Comparison of ENCODE assay signal across 16 cellular contexts in the genomic region with DNA sequence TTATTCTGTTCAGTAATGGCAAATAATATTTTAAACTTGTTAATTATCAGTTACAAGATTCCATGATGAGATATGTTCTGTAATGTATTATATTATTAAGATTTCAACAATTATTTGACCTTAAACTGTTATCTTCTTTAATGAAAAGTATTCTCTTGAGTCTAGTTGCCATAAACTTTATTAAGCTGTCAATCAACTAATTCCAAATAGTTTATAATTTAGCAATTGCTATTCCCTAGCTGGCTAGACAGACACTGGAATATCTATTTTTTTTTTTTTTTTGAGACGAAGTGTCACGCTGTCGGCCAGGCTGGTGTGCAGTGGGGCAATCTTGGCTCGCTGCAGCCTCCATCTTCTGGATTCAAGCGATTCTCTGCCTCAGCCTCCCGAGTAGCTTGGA. TPM values are rescaled to one million over a fixed set of nuclear protein-coding genes. Genes with fewer than 3 reads are reported as not detected.
DNase-seq lines count a peak whose midpoint lies in the region; ATAC-seq, FAIRE-seq and TF ChIP-seq lines count a peak whose summit lies in the region.
"Had no signal": no experiment of that assay in that cellular context is flagged by ENCODE, and none has a peak within 500 bp of the region (broad histone marks: within the 10 kb centered on the region; RNA-seq: fewer than 3 reads in every experiment).

No MANE protein-coding gene starts in this region.

- H3K9me3 ChIP-seq in DND-41 (ENCODE audit: insufficient read depth, low read length, severe bottlenecking) (no peaks in the 10 kb centered on the region), GM12878 (replicated peaks; ENCODE audit: control insufficient read depth, insufficient read depth, low read length) (no peaks in the 10 kb centered on the region), heart right ventricle (no peaks in the 10 kb centered on the region)
- H3K9me3 ChIP-seq: A549, BE2C, Caco-2 had no signal

- 98% methylated on average over 6 of the region's 6 CpGs for WGBS in GM12878 (ENCODE audit: insufficient coverage, insufficient replicate concordance, low lambda C conversion rate, missing lambda C conversion rate)
- 81 to 82% methylated on average over 6 of the region's 6 CpGs for WGBS in heart right ventricle, 2 donors

- H3K27ac ChIP-seq in DND-41 (ENCODE audit: low read length) = no peak overlapping the region
- no peak overlapping the region for H3K27ac ChIP-seq in GM12878 (ENCODE audit: control insufficient read depth, insufficient read depth)
- no peak overlapping the region for H3K27ac ChIP-seq in heart right ventricle

- no peak overlapping the region for H3K4me3 ChIP-seq in DND-41 (ENCODE audit: low read depth in 1 of 2, low read length in 2 of 2)
- no peak overlapping the region for H3K4me3 ChIP-seq in GM12878
- H3K4me3 ChIP-seq in heart right ventricle = no peak overlapping the region
- H3K4me3 ChIP-seq: A549, GM23338 had no signal

- SMC1A ChIA-PET in GM12878 (lab: Charles Lee; ENCODE audit: uncharacterized antibody, unreplicated experiment) = interaction anchor here (0.8 to 3.2 kb wide), 4 partner anchors 11 to 14 kb away, joined by 3 to 20 read pairs (median 6); no protein-coding TSS in a partner anchor

- in situ Hi-C loops in GM12878 (cut with MboI) = no loop called here

- FAIRE-seq in GM12878 (lab: Jason Lieb, UNC) (no peak), islet of Langerhans (lab: Jason Lieb, UNC) (peak; percentile 78)
- FAIRE-seq: A549, GM12891 had no signal

- H3K36me3 ChIP-seq in DND-41 (ENCODE audit: insufficient read depth, low read length) = peaks cover 7% of the 10 kb centered on the region
- H3K36me3 ChIP-seq in GM12878 (ENCODE audit: control insufficient read depth in 2 of 2, insufficient read depth in 2 of 2, low read length in 1 of 2) = 0 out of 4 replicates have a peak, but pooled peaks cover 0 to 3% of the 10 kb centered on the region in 2 experiments
- H3K36me3 ChIP-seq in heart right ventricle = peaks cover 0 to 10% (median 0%) of the 10 kb centered on the region in 9 donors
- H3K36me3 ChIP-seq: BE2C had no signal

- peak overlapping the region; percentile 22; the same call in 1 of the 2 replicates for H3K4me2 ChIP-seq in DND-41 (ENCODE audit: insufficient read depth, low read length)
- 0 out of 2 replicates have a peak overlapping the region, but pooled peaks have one; percentile 8 for H3K4me2 ChIP-seq in GM12878 (ENCODE audit: control insufficient read depth, insufficient read depth)
- H3K4me2 ChIP-seq: GM23338 had no signal

- ATAC-seq in DND-41 (ENCODE audit: insufficient read depth, low read depth) (no peak), GM12878 (no peak), heart right ventricle (no peak)
- ATAC-seq in activated T-cell treated with anti-CD3 and anti-CD28 coated beads, Interleukin-2, amount 50 U/mL, for 72 hours (replicated peaks in 1 of 2) = no peak
- ATAC-seq in stimulated activated effector memory CD8-positive, alpha-beta T cell treated with anti-CD3 and anti-CD28 coated beads, Interleukin-12 subunit alpha, Interleukin-12 subunit beta, amount 100 ng/mL, for 72 hours = no peak
- ATAC-seq: A549, GM23338 had no signal

- H3K27me3 ChIP-seq in DND-41 (ENCODE audit: insufficient read depth, low read length, poor library complexity) = no peaks in the 10 kb centered on the region
- no peaks in the 10 kb centered on the region for H3K27me3 ChIP-seq in GM12878 (replicated peaks in 1 of 2; ENCODE audit: control insufficient read depth in 2 of 2, insufficient read depth in 2 of 2, low read length in 1 of 2)
- no peaks in the 10 kb centered on the region for H3K27me3 ChIP-seq in heart right ventricle
- H3K27me3 ChIP-seq: BE2C had no signal

- no peak for TF ChIP-seq POLR2A in GM12878 (IDR thresholded peaks at IDR 0.05; ENCODE audit: low read depth, low read length)

- TF ChIP-seq EP300 in GM12878 (IDR thresholded peaks at IDR 0.05; ENCODE audit: borderline replicate concordance in 1 of 2, control insufficient read depth in 1 of 2, low read depth in 2 of 2, low read length in 2 of 2) = no peak

- no peak for TF ChIP-seq RAD21 in GM12878 (IDR thresholded peaks at IDR 0.05; ENCODE audit: insufficient read depth, low read depth, low read length)

- H3K9me3 Mint-ChIP-seq in activated T-cell treated with anti-CD3 and anti-CD28 coated beads, Interleukin-2, amount 50 U/mL, for 72 hours = no peaks in the 10 kb centered on the region
- H3K9me3 Mint-ChIP-seq in stimulated activated effector memory CD8-positive, alpha-beta T cell treated with anti-CD3 and anti-CD28 coated beads, Interleukin-12 subunit alpha, Interleukin-12 subunit beta, amount 100 ng/mL, for 72 hours = no peaks in the 10 kb centered on the region
- H3K9me3 Mint-ChIP-seq: CD8-positive, alpha-beta memory T cell; GM23338 had no signal

- RAD21 ChIA-PET in GM12878 (lab: Charles Lee; ENCODE audit: unreplicated experiment) = interaction anchor here (0.9 kb wide), 1 partner anchor 14 kb away, joined by 3 read pairs; no protein-coding TSS in a partner anchor

- POLR2A ChIA-PET in GM12878 (lab: Charles Lee) = interaction anchor here (1.3 to 1.4 kb wide), 2 partner anchors 14 to 100 kb away, joined by 3 to 5 read pairs; a partner anchor contains a TSS

- peaks cover 0 to 5% of the 10 kb centered on the region in 2 donors for H3K36me3 Mint-ChIP-seq in activated T-cell treated with anti-CD3 and anti-CD28 coated beads, Interleukin-2, amount 50 U/mL, for 72 hours (ENCODE audit: insufficient read depth in 2 of 2)
- H3K36me3 Mint-ChIP-seq in stimulated activated effector memory CD8-positive, alpha-beta T cell treated with anti-CD3 and anti-CD28 coated beads, Interleukin-12 subunit alpha, Interleukin-12 subunit beta, amount 100 ng/mL, for 72 hours = peaks cover 52% of the 10 kb centered on the region

- CTCF ChIA-PET in GM12878 (lab: Yijun Ruan, JAX) = interaction anchor here (1.2 to 2.6 kb wide), 4 partner anchors 13 to 159 kb away, joined by 3 to 14 read pairs (median 8); a partner anchor contains a TSS

- DNase-seq in DND-41 (no peak), GM12878 (ENCODE audit: low read depth, low spot score) (no peak), MV-4-11 (lab: John Stamatoyannopoulos, UW) (no peak), heart right ventricle (no peak)
- DNase-seq in activated T-cell treated with anti-CD3 and anti-CD28 coated beads, Interleukin-2, amount 50 U/mL, for 72 hours = no peak
- DNase-seq in stimulated activated effector memory CD8-positive, alpha-beta T cell treated with anti-CD3 and anti-CD28 coated beads, Interleukin-12 subunit alpha, Interleukin-12 subunit beta, amount 100 ng/mL, for 72 hours (ENCODE audit: low spot score in 2 of 2) = no peak
- DNase-seq: BE2C; Caco-2; CD8-positive, alpha-beta memory T cell; DMS53; H7; IMR-90 had no signal

- H3K4me3 Mint-ChIP-seq in activated T-cell treated with anti-CD3 and anti-CD28 coated beads, Interleukin-2, amount 50 U/mL, for 72 hours = no peak overlapping the region
- H3K4me3 Mint-ChIP-seq in stimulated activated effector memory CD8-positive, alpha-beta T cell treated with anti-CD3 and anti-CD28 coated beads, Interleukin-12 subunit alpha, Interleukin-12 subunit beta, amount 100 ng/mL, for 72 hours = no peak overlapping the region
- H3K4me3 Mint-ChIP-seq: CD8-positive, alpha-beta memory T cell; GM23338 had no signal

- no peaks in the 10 kb centered on the region for H3K27me3 Mint-ChIP-seq in activated T-cell treated with anti-CD3 and anti-CD28 coated beads, Interleukin-2, amount 50 U/mL, for 72 hours (ENCODE audit: low read depth)
- H3K27me3 Mint-ChIP-seq: CD8-positive, alpha-beta memory T cell had no signal

- BruUV-seq in GM12878 (replicated peaks; lab: Mats Ljungman, UMichigan) = no TSS peak

- H4K20me1 ChIP-seq in DND-41 (ENCODE audit: insufficient read depth, low read length) (peaks cover 12% of the 10 kb centered on the region; the same call in 1 of the 2 replicates), GM12878 (ENCODE audit: control insufficient read depth, insufficient read depth) (no peaks in the 10 kb centered on the region)

- H2AFZ ChIP-seq in DND-41 (ENCODE audit: low read depth, low read length) = no peak overlapping the region
- H2AFZ ChIP-seq in GM12878 (ENCODE audit: control insufficient read depth, low read depth, low read length) = no peak overlapping the region
- H2AFZ ChIP-seq: GM23338 had no signal

- intact Hi-C loops in GM12878 (cut with micrococcal nuclease; ENCODE audit: unreplicated experiment) (loop anchor here (10.0 kb wide), 1 partner anchor 97 kb away; a partner anchor contains a TSS), heart right ventricle (cut with DNase I) (loop anchor here in 2 of 10 donors (10.0 kb wide), 1 partner anchor 143 kb away; a partner anchor contains a TSS)

- TF ChIP-seq CTCF in DND-41 (IDR thresholded peaks at IDR 0.05; ENCODE audit: borderline replicate concordance, extremely low read depth, low read length, poor library complexity, severe bottlenecking) = no peak
- TF ChIP-seq CTCF in GM12878 (IDR thresholded peaks at IDR 0.05 in 2 of 3, conservative IDR thresholded peaks at IDR 0.05 in 1 of 3; ENCODE audit: control insufficient read depth in 2 of 3, extremely low read depth in 1 of 3, insufficient read depth in 1 of 3, low read depth in 3 of 3, low read length in 3 of 3) = no peak
- no peak for TF ChIP-seq CTCF in heart right ventricle (IDR thresholded peaks at IDR 0.05)

- H3K9ac ChIP-seq in DND-41 (ENCODE audit: low read depth, low read length) = no peak overlapping the region
- no peak overlapping the region for H3K9ac ChIP-seq in GM12878 (ENCODE audit: control insufficient read depth, insufficient read depth, low read length)

- peaks cover 40% of the 10 kb centered on the region for H3K4me1 ChIP-seq in DND-41 (ENCODE audit: insufficient read depth, low read length)
- H3K4me1 ChIP-seq in GM12878 (ENCODE audit: control insufficient read depth, insufficient read depth, low read length) = peaks cover 3% of the 10 kb centered on the region; the same call in 1 of the 2 replicates
- H3K4me1 ChIP-seq in heart right ventricle = peaks cover 0 to 56% (median 36%) of the 10 kb centered on the region in 9 donors
- H3K4me1 ChIP-seq: BE2C, Caco-2 had no signal

- H3K79me2 ChIP-seq in DND-41 (ENCODE audit: insufficient read depth, low read length) (peaks cover 89% of the 10 kb centered on the region), GM12878 (ENCODE audit: control insufficient read depth, insufficient read depth, low read length) (peaks cover 51% of the 10 kb centered on the region)

- no peak overlapping the region for H3K27ac Mint-ChIP-seq in activated T-cell treated with anti-CD3 and anti-CD28 coated beads, Interleukin-2, amount 50 U/mL, for 72 hours
- no peak overlapping the region for H3K27ac Mint-ChIP-seq in stimulated activated effector memory CD8-positive, alpha-beta T cell treated with anti-CD3 and anti-CD28 coated beads, Interleukin-12 subunit alpha, Interleukin-12 subunit beta, amount 100 ng/mL, for 72 hours
- H3K27ac Mint-ChIP-seq: GM23338 had no signal

- H3K4me1 Mint-ChIP-seq in activated T-cell treated with anti-CD3 and anti-CD28 coated beads, Interleukin-2, amount 50 U/mL, for 72 hours (ENCODE audit: low read depth) = peaks cover 29% of the 10 kb centered on the region
- peaks cover 16% of the 10 kb centered on the region for H3K4me1 Mint-ChIP-seq in stimulated activated effector memory CD8-positive, alpha-beta T cell treated with anti-CD3 and anti-CD28 coated beads, Interleukin-12 subunit alpha, Interleukin-12 subunit beta, amount 100 ng/mL, for 72 hours

RNA-seq across cellular contexts. Expression of a gene that starts 3.8 kb away (rescaled TPM):
- total RNA-seq in GM12878 (2013; cell fraction: nucleolus; rRNA removed) = 32.2 and 35.1 TPM in 2 replicates
- 79.8 and 100 TPM in 2 replicates for total RNA-seq in GM12878 (2014; rRNA removed)
- total RNA-seq in GM12878 (2014; rRNA removed; fragmentation: Illumina TruSeq; extraction: Trizol) = 122 and 130 TPM in 2 replicates
- total RNA-seq in GM12878 (2021) = 112 and 116 TPM in 2 replicates
- 32.7 TPM for polyA plus RNA-seq in GM12878 (2011; ENCODE audit: low read depth)
- 79.2 and 141 TPM in 2 replicates for polyA plus RNA-seq in GM12878 (2011; rRNA removed)
- 17.0 and 17.7 TPM in 2 replicates for polyA plus RNA-seq in GM12878 (2011; cell fraction: cytosol; rRNA removed)
- 13.4 and 18.2 TPM in 2 replicates for polyA plus RNA-seq in GM12878 (2011; cell fraction: nucleus; rRNA removed)
- polyA plus RNA-seq in GM12878 (2012) = 79.3 and 85.2 TPM in 2 replicates
- 126 and 161 TPM in 2 replicates for polyA plus RNA-seq in GM12878 (2014; fragmentation: Illumina TruSeq; extraction: Trizol)
- polyA plus RNA-seq in GM12878 (2014; fragmentation: Nextera tagmentation; extraction: Ambion mirVana) = 10 to 100 TPM; 43.7 to 61.0 TPM
- polyA plus RNA-seq in GM12878 (2014; rRNA removed) = 67.2 and 76.6 TPM in 2 replicates
- polyA plus RNA-seq in GM12878 (2016; fragmentation: Nextera tagmentation; extraction: Ambion mirVana) = 100 to 1,000 TPM in 1 of 2 experiments, 10 to 100 TPM in 1; 91.5 to 159 TPM
- 17.5 and 24.4 TPM in 2 replicates for polyA minus RNA-seq in GM12878 (2011; rRNA and poly(A)+ RNA removed)
- 38.6 and 42.1 TPM in 2 replicates for polyA minus RNA-seq in GM12878 (2011; cell fraction: cytosol; rRNA and poly(A)+ RNA removed)
- 5.6 and 7.5 TPM in 2 replicates for polyA minus RNA-seq in GM12878 (2011; cell fraction: nucleus; rRNA and poly(A)+ RNA removed)
- total RNA-seq in activated T-cell treated with anti-CD3 and anti-CD28 coated beads, Interleukin-2, amount 50 U/mL, for 72 hours = 100 to 1,000 TPM; 108 to 117 TPM
- total RNA-seq in heart right ventricle = 10 to 100 TPM; 63.4 to 81.5 (median 75.6) TPM
- polyA plus RNA-seq in heart right ventricle = 10 to 100 TPM; 41.4 to 41.7 TPM

RNA-seq across cellular contexts. Expression of a gene that starts 23.4 kb away (rescaled TPM):
- 48.8 and 58.6 TPM in 2 replicates for total RNA-seq in GM12878 (2013; cell fraction: nucleolus; rRNA removed)
- total RNA-seq in GM12878 (2014; rRNA removed) = 26.3 and 33.1 TPM in 2 replicates
- 31.1 and 32.8 TPM in 2 replicates for total RNA-seq in GM12878 (2014; rRNA removed; fragmentation: Illumina TruSeq; extraction: Trizol)
- 22.9 and 23.3 TPM in 2 replicates for total RNA-seq in GM12878 (2021)
- 5.2 TPM for polyA plus RNA-seq in GM12878 (2011; ENCODE audit: low read depth)
- 35.1 and 42.7 TPM in 2 replicates for polyA plus RNA-seq in GM12878 (2011; rRNA removed)
- polyA plus RNA-seq in GM12878 (2011; cell fraction: cytosol; rRNA removed) = 19.6 and 22.3 TPM in 2 replicates
- 16.8 and 16.9 TPM in 2 replicates for polyA plus RNA-seq in GM12878 (2011; cell fraction: nucleus; rRNA removed)
- 6.5 and 8.5 TPM in 2 replicates for polyA plus RNA-seq in GM12878 (2012)
- 28.5 and 34.1 TPM in 2 replicates for polyA plus RNA-seq in GM12878 (2014; fragmentation: Illumina TruSeq; extraction: Trizol)
- 1 to 10 TPM; 6.0 to 6.3 TPM for polyA plus RNA-seq in GM12878 (2014; fragmentation: Nextera tagmentation; extraction: Ambion mirVana)
- polyA plus RNA-seq in GM12878 (2014; rRNA removed) = 17.1 and 18.2 TPM in 2 replicates
- polyA plus RNA-seq in GM12878 (2016; fragmentation: Nextera tagmentation; extraction: Ambion mirVana) = 10 to 100 TPM; 26.8 to 30.0 TPM
- 76.8 and 103 TPM in 2 replicates for polyA minus RNA-seq in GM12878 (2011; rRNA and poly(A)+ RNA removed)
- polyA minus RNA-seq in GM12878 (2011; cell fraction: cytosol; rRNA and poly(A)+ RNA removed) = 17.2 and 17.4 TPM in 2 replicates
- polyA minus RNA-seq in GM12878 (2011; cell fraction: nucleus; rRNA and poly(A)+ RNA removed) = 17.2 and 26.0 TPM in 2 replicates
- 10 to 100 TPM; 26.8 to 32.2 TPM for total RNA-seq in activated T-cell treated with anti-CD3 and anti-CD28 coated beads, Interleukin-2, amount 50 U/mL, for 72 hours
- 1 to 10 TPM in 3 of 10 donors, under 1 TPM in 7; 0.44 to 2.1 (median 0.71) TPM for total RNA-seq in heart right ventricle
- under 1 TPM; 0.22 to 0.37 TPM for polyA plus RNA-seq in heart right ventricle

Comparison
In these comparisons a context has a peak if more than half of its experiments do, and no peak if none do; other contexts are left out.
1. RNA of a gene that starts 23.4 kb away (total RNA-seq): 26.8 to 32.2 TPM in activated T-cell treated with anti-CD3 and anti-CD28 coated beads, Interleukin-2, amount 50 U/mL, for 72 hours and 22.9 to 58.6 TPM in GM12878; 0.44 to 2.1 TPM in heart right ventricle; every median in the first group is over 4 times any median in the second.